In genomic region chr1:204356997-204357396, GRCh38 we compare ENCODE assay signal across 1 cellular context.
A peak's percentile ranks its signal among the peaks of the same experiment; 100 is the strongest.
TF ChIP-seq lines count a peak whose summit lies in the region.

No MANE protein-coding gene starts in this region.

TF ChIP-seq in K562, 482 proteins besides CTCF, POLR2A, EP300 and RAD21:
- TF ChIP-seq RBM25 (IDR thresholded peaks at IDR 0.05; ENCODE audit: low read depth, low read length, severe bottlenecking) (peak; percentile 59), EWSR1 (IDR thresholded peaks at IDR 0.05; ENCODE audit: borderline replicate concordance, low read depth, partially characterized antibody) (no peak)
